Comparison of ENCODE assay signal across 8 cellular contexts in genomic region chr2:164599954-164600589, GRCh38. TPM values are rescaled to one million over a fixed set of nuclear protein-coding genes. Genes with fewer than 3 reads are reported as not detected.
DNase-seq lines count a peak whose midpoint lies in the region; ATAC-seq and TF ChIP-seq lines count a peak whose summit lies in the region.

No MANE protein-coding gene starts in this region.

- intact Hi-C loops in dorsolateral prefrontal cortex (cut with DNase I), result no loop called here

- H3K36me3 ChIP-seq in mesodermal cell (ENCODE audit: control insufficient read depth, insufficient read depth, low read length), result no peaks in the 10 kb centered on the region

- WGBS in mesodermal cell (ENCODE audit: insufficient coverage in 2 of 2), 2 experiments, result 80% methylated on average over 1 of the region's 3 CpGs; no CpG with 5 or more reads in 1 of the 2 experiments

- H3K27me3 ChIP-seq in dorsolateral prefrontal cortex, result peaks cover 0 to 13% (median 0%) of the 10 kb centered on the region in 45 donors

- H3K9me3 ChIP-seq in mesodermal cell (ENCODE audit: control insufficient read depth, low read length), result no peaks in the 10 kb centered on the region

- ATAC-seq in GM21825 (IDR thresholded peaks at IDR 0.05; ENCODE audit: unreplicated experiment), result peak; percentile 98

- DNase-seq in GM12864 (ENCODE audit: low read depth), result peak; percentile 29
- peak; percentile 26 for DNase-seq in HuH-7 (ENCODE audit: low spot score)
- peak; percentile 90 for DNase-seq in OCI-M1 (lab: John Stamatoyannopoulos, UW)
- DNase-seq in dorsolateral prefrontal cortex, result no peak
- DNase-seq in NCI-H69 (lab: John Stamatoyannopoulos, UW), result no peak
- DNase-seq in activated T-cell treated with anti-CD3 and anti-CD28 coated beads, Interleukin-2, amount 50 U/mL, for 48 hours, result no peak

- H3K4me3 ChIP-seq in GM12864 (ENCODE audit: low read depth, low read length), result no peak overlapping the region
- no peak overlapping the region for H3K4me3 ChIP-seq in dorsolateral prefrontal cortex
- H3K4me3 ChIP-seq in mesodermal cell (ENCODE audit: extremely low read depth, insufficient read depth, low read length, poor library complexity, severe bottlenecking), result no peak overlapping the region

- no peak overlapping the region for H3K27ac ChIP-seq in dorsolateral prefrontal cortex
- H3K27ac ChIP-seq in mesodermal cell (ENCODE audit: low read depth, low read length, severe bottlenecking), result peak overlapping the region; percentile 4

- TF ChIP-seq CTCF in GM12864 (IDR thresholded peaks at IDR 0.05; ENCODE audit: low read depth, low read length, missing control alignments) (peak; percentile 70), dorsolateral prefrontal cortex (IDR thresholded peaks at IDR 0.05 in 54 of 56, conservative IDR thresholded peaks at IDR 0.05 in 2 of 56; ENCODE audit: low read depth in 1 of 56, partially characterized antibody in 56 of 56) (peak in 53 of 56 donors; percentile 18 to 64 (median 44))

- H3K4me1 ChIP-seq in mesodermal cell (ENCODE audit: control insufficient read depth, insufficient read depth, low read length, poor library complexity, severe bottlenecking), result no peaks in the 10 kb centered on the region

RNA-seq across cellular contexts. Expression of gene GRB14, which starts 21.2 kb away (rescaled TPM):
- 10 to 100 TPM in 26 of 120 experiments, 1 to 10 TPM in 94; 1.9 to 24.0 (median 6.5) TPM for total RNA-seq in dorsolateral prefrontal cortex
- polyA plus RNA-seq in mesodermal cell (2013, experiment 1 of 2), result 3.6 TPM
- polyA plus RNA-seq in mesodermal cell (2013, experiment 2 of 2), result 4.9 TPM

Comparison
In these comparisons a context has a peak if more than half of its experiments do, and no peak if none do; other contexts are left out.
1. DNase-seq: peak in GM12864 (single experiment), HuH-7 (single experiment) and OCI-M1 (single experiment); none in dorsolateral prefrontal cortex (0 of 10), NCI-H69 (single experiment) and activated T-cell treated with anti-CD3 and anti-CD28 coated beads, Interleukin-2, amount 50 U/mL, for 48 hours (0 of 2).